In genomic region chr3:149536429-149536828, GRCh38 we compare ENCODE assay signal across 9 cellular contexts.
DNase-seq lines count a peak whose midpoint lies in the region; ATAC-seq and TF ChIP-seq lines count a peak whose summit lies in the region.
"Had no signal": no experiment of that assay in that cellular context is flagged by ENCODE, and none has a peak within 500 bp of the region (broad histone marks: within the 10 kb centered on the region; RNA-seq: fewer than 3 reads in every experiment).

No MANE protein-coding gene starts in this region.

- H3K4me1 ChIP-seq in endodermal cell (ENCODE audit: control insufficient read depth, insufficient read depth, low read length) (peaks cover 19% of the 10 kb centered on the region), mesenchymal stem cell (ENCODE audit: control insufficient read depth, insufficient read depth, low read depth, low read length) (peaks cover 15% of the 10 kb centered on the region), upper lobe of right lung (peaks cover 47% of the 10 kb centered on the region)

- H3K27ac Mint-ChIP-seq in endodermal cell = no peak overlapping the region

- no peak overlapping the region for H3K14ac ChIP-seq in mesenchymal stem cell (ENCODE audit: low read length in 2 of 2)

- peak overlapping the region; percentile 65 for H3K27ac ChIP-seq in endodermal cell (ENCODE audit: low read depth, low read length)
- peak overlapping the region; percentile 89 for H3K27ac ChIP-seq in mesenchymal stem cell (ENCODE audit: low read length, poor library complexity, severe bottlenecking)
- peak overlapping the region; percentile 55 for H3K27ac ChIP-seq in upper lobe of right lung

- intact Hi-C loops in upper lobe of right lung (cut with DNase I) = no loop called here

- H3K9me3 ChIP-seq in endodermal cell (ENCODE audit: control insufficient read depth, low read length) (no peaks in the 10 kb centered on the region), mesenchymal stem cell (ENCODE audit: control insufficient read depth, low read length) (no peaks in the 10 kb centered on the region), upper lobe of right lung (no peaks in the 10 kb centered on the region)

- no peak overlapping the region for H2BK120ac ChIP-seq in mesenchymal stem cell (ENCODE audit: low read depth, low read length)

- peak overlapping the region; percentile 24 to 45 for H2BK12ac ChIP-seq in mesenchymal stem cell (ENCODE audit: low read length in 2 of 2)

- no peak overlapping the region for H2AFZ ChIP-seq in mesenchymal stem cell (ENCODE audit: low read depth, low read length)

- no peak overlapping the region for H3K9ac ChIP-seq in endodermal cell (ENCODE audit: extremely low read depth, low read length, poor library complexity, severe bottlenecking)
- H3K9ac ChIP-seq in mesenchymal stem cell (ENCODE audit: low read length) = peak overlapping the region; percentile 80

- no peak for TF ChIP-seq POLR2A in GM18505 (IDR thresholded peaks at IDR 0.05; ENCODE audit: borderline replicate concordance, extremely low read depth, insufficient read depth, insufficient read length)

- peaks cover 58% of the 10 kb centered on the region for H3K4me1 Mint-ChIP-seq in endodermal cell

- H2BK15ac ChIP-seq in mesenchymal stem cell (ENCODE audit: low read depth, poor library complexity, severe bottlenecking) = no peak overlapping the region

- no peak overlapping the region for H2BK5ac ChIP-seq in mesenchymal stem cell (ENCODE audit: low read depth, low read length, poor library complexity, severe bottlenecking)

- H3K4me3 ChIP-seq in endodermal cell (ENCODE audit: low read length) (no peak overlapping the region), mesenchymal stem cell (ENCODE audit: insufficient read depth in 1 of 2, low read depth in 1 of 2, low read length in 2 of 2) (peak overlapping the region in 1 of 2 experiments; percentile 38), upper lobe of right lung (no peak overlapping the region)

- H3K18ac ChIP-seq in mesenchymal stem cell (ENCODE audit: low read depth in 1 of 2, low read length in 2 of 2) = no peak overlapping the region

- no peaks in the 10 kb centered on the region for H3K27me3 ChIP-seq in endodermal cell (ENCODE audit: control insufficient read depth, insufficient read depth, low read length, poor library complexity, severe bottlenecking)
- H3K27me3 ChIP-seq in mesenchymal stem cell (ENCODE audit: control insufficient read depth in 1 of 2, insufficient read depth in 1 of 2, low read length in 2 of 2) = no peaks in the 10 kb centered on the region
- no peaks in the 10 kb centered on the region for H3K27me3 ChIP-seq in upper lobe of right lung

- ATAC-seq in upper lobe of right lung (peak; percentile 66), GM18505 (IDR thresholded peaks at IDR 0.05; ENCODE audit: unreplicated experiment) (no peak), HG02938 (IDR thresholded peaks at IDR 0.05; ENCODE audit: unreplicated experiment) (no peak)
- ATAC-seq: PC-3 had no signal

- DNase-seq in NCI-H446 treated with DMSO at 0.1 percent for 48 hours (lab: John Stamatoyannopoulos, UW) (peak; percentile 56), endodermal cell (peak; percentile 80), mesenchymal stem cell (peak; percentile 66), upper lobe of right lung (peak; percentile 74)
- no peak for DNase-seq in stimulated activated CD4-positive, alpha-beta T cell treated with anti-CD3 and anti-CD28 coated beads, Interleukin-2, amount 100 ng/mL, for 24 hours
- DNase-seq: activated naive CD4-positive, alpha-beta T cell treated with Interleukin-2 at 50 U/mL for 16 hours; PC-3 had no signal

- no peak overlapping the region for H4K8ac ChIP-seq in mesenchymal stem cell (ENCODE audit: low read length)

- TF ChIP-seq CTCF in endodermal cell (conservative IDR thresholded peaks at IDR 0.05) (no peak), upper lobe of right lung (IDR thresholded peaks at IDR 0.05) (no peak)

- no peak overlapping the region for H4K91ac ChIP-seq in mesenchymal stem cell (ENCODE audit: low read length)

- H3K27me3 Mint-ChIP-seq in endodermal cell (ENCODE audit: insufficient read depth) = no peaks in the 10 kb centered on the region

- no peaks in the 10 kb centered on the region for H3K79me1 ChIP-seq in mesenchymal stem cell (replicated peaks; ENCODE audit: low read length, poor library complexity, severe bottlenecking)

- no peak overlapping the region for H3K23ac ChIP-seq in mesenchymal stem cell (ENCODE audit: low read length in 2 of 2)

- H3K36me3 Mint-ChIP-seq in endodermal cell (ENCODE audit: low read depth) = peaks cover 2% of the 10 kb centered on the region

- no peaks in the 10 kb centered on the region for H3K9me3 Mint-ChIP-seq in endodermal cell

- H3K4ac ChIP-seq in mesenchymal stem cell (ENCODE audit: low read depth in 1 of 2, low read length in 2 of 2) = no peak overlapping the region

- H3K4me2 ChIP-seq in mesenchymal stem cell (ENCODE audit: low read length, poor library complexity, severe bottlenecking) = peak overlapping the region; percentile 63

- H2AK5ac ChIP-seq in mesenchymal stem cell (ENCODE audit: low read length, severe bottlenecking) = no peak overlapping the region

- H3K36me3 ChIP-seq in endodermal cell (ENCODE audit: control insufficient read depth, insufficient read depth, low read length) (peaks cover 5% of the 10 kb centered on the region), mesenchymal stem cell (ENCODE audit: control insufficient read depth in 1 of 2, insufficient read depth in 2 of 2, low read depth in 1 of 2, low read length in 2 of 2) (peaks cover 4 to 49% of the 10 kb centered on the region in 2 experiments), upper lobe of right lung (no peaks in the 10 kb centered on the region)

- H3K4me3 Mint-ChIP-seq in endodermal cell = no peak overlapping the region

- 45 to 54% methylated on average over 5 to 11 of the region's 11 CpGs for WGBS in endodermal cell (ENCODE audit: insufficient coverage in 1 of 2, insufficient read length in 1 of 2), 2 experiments
- 11% methylated on average over 6 of the region's 11 CpGs for WGBS in mesenchymal stem cell

Comparison
In these comparisons a context has a peak if more than half of its experiments do, and no peak if none do; other contexts are left out.
1. DNase-seq: peak in NCI-H446 treated with DMSO at 0.1 percent for 48 hours (single experiment), endodermal cell (single experiment), mesenchymal stem cell (single experiment) and upper lobe of right lung (single experiment); none in stimulated activated CD4-positive, alpha-beta T cell treated with anti-CD3 and anti-CD28 coated beads, Interleukin-2, amount 100 ng/mL, for 24 hours (0 of 2).
2. Peak in every context shown above with its lines, with median percentiles within 50 percentile points of each other: H3K27ac ChIP-seq.